ENCODE assay signal across 1 cellular context in genomic region chr12:131744675-131745074, GRCh38.
TF ChIP-seq lines count a peak whose summit lies in the region.

No MANE protein-coding gene starts in this region.

TF ChIP-seq in HepG2, 621 proteins besides CTCF, POLR2A, EP300 and RAD21:
- peak; percentile 98 for TF ChIP-seq ZNF431 (CRISPR knock-in tag; IDR thresholded peaks at IDR 0.05; ENCODE audit: borderline replicate concordance, low read depth)
TF ChIP-seq in HepG2: peak in this region for 1; not testable (repeated sequence) for 620.
